ENCODE assay signal across 3 cellular contexts in genomic region chr1:186664217-186664616, GRCh38. TPM values are rescaled to one million over a fixed set of nuclear protein-coding genes. Genes with fewer than 3 reads are reported as not detected.
"Had no signal": no experiment of that assay in that cellular context is flagged by ENCODE, and none has a peak within 500 bp of the region (broad histone marks: within the 10 kb centered on the region; RNA-seq: fewer than 3 reads in every experiment).

No MANE protein-coding gene starts in this region.

RNA-seq across cellular contexts. Expression of gene PTGS2, which starts 16.0 kb away (rescaled TPM):
- total RNA-seq: activated B cell treated with CpG ODN at 0.5 μM for 24 hours; activated CD4-positive, alpha-beta T cell treated with anti-CD3 and anti-CD28 coated beads, Interleukin-2, amount 10 ng/mL, durations not matched to agents 7 days and 5 days; activated CD8-positive, alpha-beta T cell treated with anti-CD3 and anti-CD28 coated beads, Interleukin-2, amount 10 ng/mL, durations not matched to agents 7 days and 5 days had no signal
